In the genomic region with DNA sequence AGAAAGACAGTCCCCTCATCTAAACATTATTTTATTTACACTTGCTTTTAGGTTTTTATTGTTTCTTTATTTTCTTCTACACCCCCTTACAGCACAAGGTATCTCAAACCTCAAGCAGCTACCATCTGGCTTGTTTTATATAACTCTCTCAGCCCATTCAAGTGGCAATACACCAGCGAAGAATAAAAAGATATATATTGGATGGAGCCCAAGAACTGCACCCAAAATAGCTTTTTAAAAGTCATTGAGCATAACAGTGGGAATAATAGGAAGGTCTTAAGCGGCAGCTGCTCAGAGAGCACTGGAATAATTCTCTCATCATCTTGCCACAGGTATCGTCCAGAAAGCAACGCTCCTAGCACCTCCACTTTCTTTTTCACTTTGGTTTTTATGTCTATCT, we compare ENCODE assay signal across 18 cellular contexts.
DNase-seq lines count a peak whose midpoint lies in the region; ATAC-seq and TF ChIP-seq lines count a peak whose summit lies in the region.
"Had no signal": no experiment of that assay in that cellular context is flagged by ENCODE, and none has a peak within 500 bp of the region (broad histone marks: within the 10 kb centered on the region; RNA-seq: fewer than 3 reads in every experiment).

No MANE protein-coding gene starts in this region.

- no peaks in the 10 kb centered on the region for H3K4me1 Mint-ChIP-seq in endodermal cell
- H3K4me1 Mint-ChIP-seq: activated CD8-positive, alpha-beta memory T cell treated with anti-CD3 and anti-CD28 coated beads, Interleukin-2, amount 10 ng/mL, durations not matched to agents 7 days and 5 days had no signal

- H3K4me3 Mint-ChIP-seq in endodermal cell: no peak overlapping the region
- H3K4me3 Mint-ChIP-seq: activated CD8-positive, alpha-beta memory T cell treated with anti-CD3 and anti-CD28 coated beads, Interleukin-2, amount 10 ng/mL, durations not matched to agents 7 days and 5 days; effector memory CD8-positive, alpha-beta T cell had no signal

- H3K4me1 ChIP-seq in right cardiac atrium (ENCODE audit: control insufficient read depth, insufficient read depth, low read length): no peaks in the 10 kb centered on the region
- H3K4me1 ChIP-seq in Karpas-422 (ENCODE audit: low read length): no peaks in the 10 kb centered on the region
- H3K4me1 ChIP-seq in endodermal cell (ENCODE audit: control insufficient read depth, insufficient read depth, low read length): no peaks in the 10 kb centered on the region

- H3K27me3 Mint-ChIP-seq in endodermal cell (ENCODE audit: insufficient read depth): no peaks in the 10 kb centered on the region
- H3K27me3 Mint-ChIP-seq: activated CD8-positive, alpha-beta memory T cell treated with anti-CD3 and anti-CD28 coated beads, Interleukin-2, amount 10 ng/mL, durations not matched to agents 7 days and 5 days; effector memory CD8-positive, alpha-beta T cell had no signal

- intact Hi-C loops in right cardiac atrium (cut with DNase I): no loop called here

- no peaks in the 10 kb centered on the region for H3K9me3 ChIP-seq in right cardiac atrium (ENCODE audit: control insufficient read depth, low read length)
- H3K9me3 ChIP-seq in Karpas-422 (ENCODE audit: low read length): no peaks in the 10 kb centered on the region
- H3K9me3 ChIP-seq in endodermal cell (ENCODE audit: control insufficient read depth, low read length): no peaks in the 10 kb centered on the region
- H3K9me3 ChIP-seq: BLaER1 had no signal

- H3K27me3 ChIP-seq in right cardiac atrium (ENCODE audit: control insufficient read depth, insufficient read depth) (no peaks in the 10 kb centered on the region), Karpas-422 (ENCODE audit: low read length) (no peaks in the 10 kb centered on the region), endodermal cell (ENCODE audit: control insufficient read depth, insufficient read depth, low read length, poor library complexity, severe bottlenecking) (no peaks in the 10 kb centered on the region)
- H3K27me3 ChIP-seq: BLaER1, hepatocyte had no signal

- H3K9me3 Mint-ChIP-seq in endodermal cell: no peaks in the 10 kb centered on the region

- no peaks in the 10 kb centered on the region for H3K79me2 ChIP-seq in Karpas-422 (ENCODE audit: low read length)
- H3K79me2 ChIP-seq: hepatocyte had no signal

- H3K9ac ChIP-seq in Karpas-422 (ENCODE audit: low read length) (no peak overlapping the region), endodermal cell (ENCODE audit: extremely low read depth, low read length, poor library complexity, severe bottlenecking) (no peak overlapping the region)
- H3K9ac ChIP-seq: BLaER1 had no signal

- TF ChIP-seq CTCF in endodermal cell (conservative IDR thresholded peaks at IDR 0.05): no peak

- no peaks in the 10 kb centered on the region for H3K36me3 Mint-ChIP-seq in endodermal cell (ENCODE audit: low read depth)
- H3K36me3 Mint-ChIP-seq: activated CD8-positive, alpha-beta memory T cell treated with anti-CD3 and anti-CD28 coated beads, Interleukin-2, amount 10 ng/mL, durations not matched to agents 7 days and 5 days had no signal

- no peak overlapping the region for H2AFZ ChIP-seq in Karpas-422 (ENCODE audit: low read length)
- H2AFZ ChIP-seq: hepatocyte had no signal

- no peak overlapping the region for H3K27ac ChIP-seq in right cardiac atrium (ENCODE audit: low read length)
- no peak overlapping the region for H3K27ac ChIP-seq in Karpas-422 (ENCODE audit: low read length)
- no peak overlapping the region for H3K27ac ChIP-seq in endodermal cell (ENCODE audit: low read depth, low read length)
- H3K27ac ChIP-seq: 22Rv1, BLaER1, hepatocyte had no signal

- no peaks in the 10 kb centered on the region for H3K9me2 ChIP-seq in Karpas-422 (replicated peaks; ENCODE audit: insufficient read depth, low read length)

- H3K36me3 ChIP-seq in Karpas-422 (ENCODE audit: insufficient read depth, low read length) (no peaks in the 10 kb centered on the region), endodermal cell (ENCODE audit: control insufficient read depth, insufficient read depth, low read length) (no peaks in the 10 kb centered on the region)

- peak; percentile 8 for DNase-seq in DMS 273 (lab: John Stamatoyannopoulos, UW; ENCODE audit: unreplicated experiment)
- no peak for DNase-seq in DMS 273 treated with DMSO at 0.1 percent for 48 hours (lab: John Stamatoyannopoulos, UW)
- peak; percentile 34 for DNase-seq in NCI-H2029 (lab: John Stamatoyannopoulos, UW)
- DNase-seq in NCI-H774 (lab: John Stamatoyannopoulos, UW): peak; percentile 60
- no peak for DNase-seq in right cardiac atrium
- DNase-seq in stimulated activated naive CD8-positive, alpha-beta T cell treated with anti-CD3 and anti-CD28 coated beads, Interleukin-15, Interleukin-2, amounts not matched to agents 100 U/mL and 50 U/mL, for 24 hours: no peak
- no peak for DNase-seq in Karpas-422
- DNase-seq in endodermal cell: no peak
- DNase-seq: activated CD8-positive, alpha-beta memory T cell treated with anti-CD3 and anti-CD28 coated beads, Interleukin-2, amount 10 ng/mL, durations not matched to agents 7 days and 5 days; central memory CD4-positive, alpha-beta T cell; effector memory CD8-positive, alpha-beta T cell; kidney glomerular epithelial cell; stimulated activated naive CD4-positive, alpha-beta T cell; T-helper 9 cell; trophoblast cell had no signal

- H3K27ac Mint-ChIP-seq in endodermal cell: no peak overlapping the region
- H3K27ac Mint-ChIP-seq: activated CD8-positive, alpha-beta memory T cell treated with anti-CD3 and anti-CD28 coated beads, Interleukin-2, amount 10 ng/mL, durations not matched to agents 7 days and 5 days; effector memory CD8-positive, alpha-beta T cell had no signal

- no peak overlapping the region for H3K4me2 ChIP-seq in Karpas-422 (ENCODE audit: low read depth, low read length, poor library complexity, severe bottlenecking)
- H3K4me2 ChIP-seq: hepatocyte had no signal

- H3K4me3 ChIP-seq in right cardiac atrium (ENCODE audit: low read length) (peak overlapping the region; percentile 26), Karpas-422 (ENCODE audit: low read length) (no peak overlapping the region), endodermal cell (ENCODE audit: low read length) (no peak overlapping the region)
- H3K4me3 ChIP-seq: BLaER1, hepatocyte had no signal

- 32% methylated on average over 4 of the region's 4 CpGs for WGBS in right cardiac atrium
- 92 to 95% methylated on average over 3 to 4 of the region's 4 CpGs for WGBS in endodermal cell (ENCODE audit: insufficient coverage in 1 of 2, insufficient read length in 1 of 2), 2 experiments

- H4K20me1 ChIP-seq in Karpas-422 (ENCODE audit: insufficient read depth, low read depth, low read length): no peaks in the 10 kb centered on the region

- no peak for ATAC-seq in right cardiac atrium
- ATAC-seq in stimulated activated naive CD8-positive, alpha-beta T cell treated with anti-CD3 and anti-CD28 coated beads, Interleukin-15, Interleukin-2, amounts not matched to agents 100 U/mL and 50 U/mL, for 24 hours: no peak
- ATAC-seq: activated CD8-positive, alpha-beta memory T cell treated with anti-CD3 and anti-CD28 coated beads, Interleukin-2, amount 10 ng/mL, durations not matched to agents 7 days and 5 days; effector memory CD8-positive, alpha-beta T cell had no signal

Comparison
In these comparisons a context has a peak if more than half of its experiments do, and no peak if none do; other contexts are left out.
1. DNase-seq: peak in DMS 273 (single experiment), NCI-H2029 (single experiment) and NCI-H774 (single experiment); none in DMS 273 treated with DMSO at 0.1 percent for 48 hours (single experiment), right cardiac atrium (0 of 3), stimulated activated naive CD8-positive, alpha-beta T cell treated with anti-CD3 and anti-CD28 coated beads, Interleukin-15, Interleukin-2, amounts not matched to agents 100 U/mL and 50 U/mL, for 24 hours (single experiment), Karpas-422 (single experiment) and endodermal cell (single experiment).